In genomic region chr4:180084561-180084960, GRCh38 we compare ENCODE assay signal across 19 cellular contexts.
A peak's percentile ranks its signal among the peaks of the same experiment; 100 is the strongest.
DNase-seq lines count a peak whose midpoint lies in the region; ATAC-seq and TF ChIP-seq lines count a peak whose summit lies in the region.
"Had no signal": no experiment of that assay in that cellular context is flagged by ENCODE, and none has a peak within 500 bp of the region (broad histone marks: within the 10 kb centered on the region; RNA-seq: fewer than 3 reads in every experiment).

No MANE protein-coding gene starts in this region.

- H3K56ac ChIP-seq in IMR-90 (ENCODE audit: extremely low read depth, insufficient read depth, low read length), result no peak overlapping the region

- H3K27ac ChIP-seq in IMR-90 (ENCODE audit: insufficient read depth, low read length) (no peak overlapping the region), fibroblast of lung (ENCODE audit: insufficient read depth, low read length) (no peak overlapping the region), smooth muscle cell (ENCODE audit: low read depth) (no peak overlapping the region)
- H3K27ac ChIP-seq: 22Rv1; BLaER1 treated with 17β-estradiol and CSF1 and Interleukin-3, amounts not matched to agents 10 nM and 100 nM had no signal

- H2AK9ac ChIP-seq in IMR-90 (replicated peaks; ENCODE audit: low read depth, low read length, poor library complexity), result no peak overlapping the region

- in situ Hi-C loops in IMR-90 (cut with MboI; ENCODE audit: low sequenced_read_pairs), result no loop called here

- TF ChIP-seq CTCF in IMR-90 (conservative IDR thresholded peaks at IDR 0.05; ENCODE audit: low read depth, low read length), result no peak
- TF ChIP-seq CTCF in fibroblast of lung (conservative IDR thresholded peaks at IDR 0.05 in 1 of 2, IDR thresholded peaks at IDR 0.05 in 1 of 2; ENCODE audit: low read depth in 1 of 2, low read length in 2 of 2), result no peak
- TF ChIP-seq CTCF in smooth muscle cell (IDR thresholded peaks at IDR 0.05; ENCODE audit: borderline replicate concordance, insufficient read depth, poor library complexity, severe bottlenecking), result no peak

- no peaks in the 10 kb centered on the region for H3K9me1 ChIP-seq in IMR-90 (ENCODE audit: insufficient read depth, low read length)

- H2BK20ac ChIP-seq in IMR-90 (ENCODE audit: low read depth, low read length), result no peak overlapping the region

- no peaks in the 10 kb centered on the region for H3K79me1 ChIP-seq in IMR-90 (ENCODE audit: low read depth in 1 of 2, low read length in 2 of 2)

- H4K20me1 ChIP-seq in IMR-90 (ENCODE audit: insufficient read depth, low read length) (no peaks in the 10 kb centered on the region), fibroblast of lung (ENCODE audit: control insufficient read depth, extremely low read depth, insufficient read depth, low read length) (no peaks in the 10 kb centered on the region), smooth muscle cell (ENCODE audit: low read depth) (no peaks in the 10 kb centered on the region)
- H4K20me1 ChIP-seq: BLaER1 treated with 17β-estradiol and CSF1 and Interleukin-3, amounts not matched to agents 10 nM and 100 nM had no signal

- no peaks in the 10 kb centered on the region for H3K27me3 ChIP-seq in IMR-90 (ENCODE audit: control insufficient read depth, insufficient read depth, low read length)
- no peaks in the 10 kb centered on the region for H3K27me3 ChIP-seq in fibroblast of lung (ENCODE audit: control insufficient read depth, insufficient read depth, low read length)
- no peaks in the 10 kb centered on the region for H3K27me3 ChIP-seq in smooth muscle cell (ENCODE audit: low read depth)
- H3K27me3 ChIP-seq: BLaER1 treated with 17β-estradiol and CSF1 and Interleukin-3, amounts not matched to agents 10 nM and 100 nM had no signal

- no TSS peak for BruUV-seq in IMR-90 (replicated peaks; lab: Mats Ljungman, UMichigan)

- H4K5ac ChIP-seq in IMR-90 (ENCODE audit: low read depth, low read length), result no peak overlapping the region

- H3K4ac ChIP-seq in IMR-90 (ENCODE audit: low read depth, low read length), result no peak overlapping the region

- no peak overlapping the region for H3K23ac ChIP-seq in IMR-90 (ENCODE audit: low read depth, low read length)

- no peak overlapping the region for H3K9ac ChIP-seq in IMR-90 (ENCODE audit: low read depth, low read length)
- no peak overlapping the region for H3K9ac ChIP-seq in fibroblast of lung (ENCODE audit: insufficient read depth, low read length)
- H3K9ac ChIP-seq in smooth muscle cell (ENCODE audit: low read depth), result no peak overlapping the region
- H3K9ac ChIP-seq: BLaER1 treated with 17β-estradiol and CSF1 and Interleukin-3, amounts not matched to agents 10 nM and 100 nM had no signal

- no peak overlapping the region for H3K18ac ChIP-seq in IMR-90 (ENCODE audit: low read depth, low read length)

- H3K4me1 ChIP-seq in IMR-90 (ENCODE audit: control insufficient read depth, insufficient read depth, low read length), result no peaks in the 10 kb centered on the region
- H3K4me1 ChIP-seq in fibroblast of lung (ENCODE audit: control insufficient read depth, extremely low read depth, insufficient read depth, low read length), result no peaks in the 10 kb centered on the region
- H3K4me1 ChIP-seq in smooth muscle cell (ENCODE audit: low read depth), result no peaks in the 10 kb centered on the region
- H3K4me1 ChIP-seq: BLaER1 treated with 17β-estradiol and CSF1 and Interleukin-3, amounts not matched to agents 10 nM and 100 nM had no signal

- H3K36me3 ChIP-seq in IMR-90 (ENCODE audit: control insufficient read depth, insufficient read depth, low read length) (no peaks in the 10 kb centered on the region), fibroblast of lung (ENCODE audit: control insufficient read depth, insufficient read depth, low read length) (no peaks in the 10 kb centered on the region), smooth muscle cell (ENCODE audit: low read depth) (no peaks in the 10 kb centered on the region)
- H3K36me3 ChIP-seq: BLaER1 treated with 17β-estradiol and CSF1 and Interleukin-3, amounts not matched to agents 10 nM and 100 nM had no signal

- H3K9me3 ChIP-seq in IMR-90 (ENCODE audit: control insufficient read depth, insufficient read depth, low read length) (no peaks in the 10 kb centered on the region), fibroblast of lung (ENCODE audit: control insufficient read depth, insufficient read depth, low read depth, low read length) (no peaks in the 10 kb centered on the region), smooth muscle cell (replicated peaks; ENCODE audit: low read depth) (no peaks in the 10 kb centered on the region)
- H3K9me3 ChIP-seq: BLaER1 treated with 17β-estradiol and CSF1 and Interleukin-3, amounts not matched to agents 10 nM and 100 nM; Caco-2 had no signal

- TF ChIP-seq POLR2A in IMR-90 (IDR thresholded peaks at IDR 0.05; ENCODE audit: low read depth, low read length), result no peak

- H2AFZ ChIP-seq in IMR-90 (replicated peaks; ENCODE audit: low read length, poor library complexity), result no peak overlapping the region
- no peak overlapping the region for H2AFZ ChIP-seq in fibroblast of lung (ENCODE audit: low read length)
- H2AFZ ChIP-seq in smooth muscle cell (ENCODE audit: low read depth), result no peak overlapping the region

- no peak for ATAC-seq in IMR-90 (ENCODE audit: low read depth)
- no peak for ATAC-seq in HG03457 (IDR thresholded peaks at IDR 0.05; ENCODE audit: unreplicated experiment)
- no peak for ATAC-seq in HG03175 (IDR thresholded peaks at IDR 0.05; ENCODE audit: unreplicated experiment)
- ATAC-seq: K562 had no signal

- H2AK5ac ChIP-seq in IMR-90 (ENCODE audit: low read depth, low read length), result no peak overlapping the region

- POLR2A ChIA-PET in IMR-90 (lab: Charles Lee; ENCODE audit: unreplicated experiment), result no interaction called here

- no peak overlapping the region for H2BK15ac ChIP-seq in IMR-90 (ENCODE audit: low read depth, low read length)

- H3K79me2 ChIP-seq in fibroblast of lung (ENCODE audit: control insufficient read depth, insufficient read depth, low read length) (no peaks in the 10 kb centered on the region), smooth muscle cell (ENCODE audit: low read depth) (no peaks in the 10 kb centered on the region)

- no peak overlapping the region for H2BK5ac ChIP-seq in IMR-90 (ENCODE audit: low read depth, low read length, poor library complexity, severe bottlenecking)

- no peak for TF ChIP-seq RAD21 in IMR-90 (IDR thresholded peaks at IDR 0.05; ENCODE audit: low read length)

- H3F3A ChIP-seq in smooth muscle cell (ENCODE audit: low read depth), result no peaks in the 10 kb centered on the region

- H2BK120ac ChIP-seq in IMR-90 (ENCODE audit: low read depth, low read length), result no peak overlapping the region

- dilution Hi-C loops in IMR-90 (cut with HindIII; ENCODE audit: low sequenced_read_pairs, unreplicated experiment), result no loop called here

- WGBS in IMR-90 (ENCODE audit: extremely low coverage in 2 of 2, insufficient read length in 1 of 2), 2 experiments, result no CpG with 5 or more reads among the region's 4 CpGs
- 79% methylated on average over 4 of the region's 4 CpGs for WGBS in smooth muscle cell (ENCODE audit: low lambda C conversion rate)

- H4K91ac ChIP-seq in IMR-90 (ENCODE audit: insufficient read depth, low read depth, low read length), result no peak overlapping the region

- H4K8ac ChIP-seq in IMR-90 (ENCODE audit: low read depth in 2 of 2, low read length in 2 of 2), result no peak overlapping the region

- H3K14ac ChIP-seq in IMR-90 (replicated peaks; ENCODE audit: low read depth, low read length), result no peak overlapping the region

- CTCF ChIA-PET in IMR-90 (lab: Yijun Ruan, JAX), result no interaction called here

- H3K4me3 ChIP-seq in IMR-90 (ENCODE audit: insufficient read depth, low read depth, low read length), result no peak overlapping the region
- no peak overlapping the region for H3K4me3 ChIP-seq in fibroblast of lung (replicated peaks in 1 of 4; ENCODE audit: control extremely low read depth in 1 of 4, insufficient read depth in 1 of 4, low read depth in 3 of 4, low read length in 4 of 4)
- no peak overlapping the region for H3K4me3 ChIP-seq in smooth muscle cell
- H3K4me3 ChIP-seq: BLaER1 treated with 17β-estradiol and CSF1 and Interleukin-3, amounts not matched to agents 10 nM and 100 nM; K562 had no signal

- intact Hi-C loops in IMR-90 (cut with micrococcal nuclease), result no loop called here

- DNase-seq in DMS153 (lab: John Stamatoyannopoulos, UW) (peak; percentile 7), DMS153 treated with DMSO at 0.1 percent for 48 hours (lab: John Stamatoyannopoulos, UW; ENCODE audit: unreplicated experiment) (no peak), IMR-90 (peak; percentile 43), NCI-H774 (lab: John Stamatoyannopoulos, UW) (peak; percentile 9), fibroblast of lung (ENCODE audit: low read depth in 2 of 2) (peak; percentile 61 to 63), smooth muscle cell (lab: John Stamatoyannopoulos, UW; ENCODE audit: unreplicated experiment) (no peak)
- DNase-seq: Caco-2; CD4-positive, alpha-beta memory T cell; DMS 273 treated with DMSO at 0.1 percent for 48 hours; GF-D8; MV-4-11; NCI-H187; NCI-H2107; NCI-H82 had no signal

- H3K4me2 ChIP-seq in IMR-90 (ENCODE audit: low read depth, low read length) (no peak overlapping the region), fibroblast of lung (ENCODE audit: extremely low read depth, insufficient read depth, low read length) (no peak overlapping the region), smooth muscle cell (no peak overlapping the region)
- H3K4me2 ChIP-seq: BLaER1 treated with 17β-estradiol and CSF1 and Interleukin-3, amounts not matched to agents 10 nM and 100 nM had no signal

TF ChIP-seq in IMR-90, 13 proteins besides CTCF, POLR2A, EP300 and RAD21 (continues in another document):
- TF ChIP-seq USF2 (IDR thresholded peaks at IDR 0.05; ENCODE audit: low read depth, low read length) (no peak), NFE2L2 (IDR thresholded peaks at IDR 0.05; ENCODE audit: low read depth, low read length) (no peak), FOS (IDR thresholded peaks at IDR 0.05; ENCODE audit: low read depth, low read length) (no peak), CHD1 (IDR thresholded peaks at IDR 0.05; ENCODE audit: low read depth, low read length) (no peak), BHLHE40 (IDR thresholded peaks at IDR 0.05; ENCODE audit: low read depth, low read length) (no peak), MXI1 (IDR thresholded peaks at IDR 0.05; ENCODE audit: borderline replicate concordance, low read depth, low read length) (no peak)

Comparison
In these comparisons a context has a peak if more than half of its experiments do, and no peak if none do; other contexts are left out.
1. DNase-seq: peak in DMS153 (single experiment), IMR-90 (single experiment), NCI-H774 (single experiment) and fibroblast of lung (2 of 2); none in DMS153 treated with DMSO at 0.1 percent for 48 hours (single experiment) and smooth muscle cell (single experiment).